Comparison of ENCODE assay signal across 15 cellular contexts in genomic region chr17:15965510-15965909, GRCh38. TPM values are rescaled to one million over a fixed set of nuclear protein-coding genes. Genes with fewer than 3 reads are reported as not detected.
DNase-seq lines count a peak whose midpoint lies in the region; ATAC-seq, FAIRE-seq and TF ChIP-seq lines count a peak whose summit lies in the region.
"Had no signal": no experiment of that assay in that cellular context is flagged by ENCODE, and none has a peak within 500 bp of the region (broad histone marks: within the 10 kb centered on the region; RNA-seq: fewer than 3 reads in every experiment).

No MANE protein-coding gene starts in this region.

- no peak for FAIRE-seq in urothelium cell line (lab: Jason Lieb, UNC)
- FAIRE-seq: D721Med had no signal

- no peaks in the 10 kb centered on the region for H3K27me3 ChIP-seq in BLaER1 treated with 17β-estradiol and CSF1 and Interleukin-3, amounts not matched to agents 10 nM and 100 nM
- H3K27me3 ChIP-seq in HUES64 (ENCODE audit: insufficient read depth, low read length) = no peaks in the 10 kb centered on the region
- H3K27me3 ChIP-seq in mammary epithelial cell (ENCODE audit: insufficient read depth, low read length) = no peaks in the 10 kb centered on the region

- H3K4me2 ChIP-seq in BLaER1 treated with 17β-estradiol and CSF1 and Interleukin-3, amounts not matched to agents 10 nM and 100 nM = peak overlapping the region; percentile 84 to 96 (median 93)
- peak overlapping the region; percentile 70 for H3K4me2 ChIP-seq in mammary epithelial cell (ENCODE audit: insufficient read depth, low read depth, low read length)

- H3K4me1 Mint-ChIP-seq in naive thymus-derived CD8-positive, alpha-beta T cell = peaks cover 15 to 46% (median 26%) of the 10 kb centered on the region in 4 donors

- DNase-seq in mammary epithelial cell (no peak), urothelium cell line (ENCODE audit: low spot score) (no peak), NCI-H1694 (lab: John Stamatoyannopoulos, UW) (no peak)
- no peak for DNase-seq in naive thymus-derived CD8-positive, alpha-beta T cell
- DNase-seq: effector CD8-positive, alpha-beta T cell; glutamatergic neuron; midbrain; NCI-H1930; stimulated activated CD8-positive, alpha-beta memory T cell treated with anti-CD3 and anti-CD28 coated beads, Interleukin-4, amount 100 ng/mL, for 48 hours had no signal

- peak; percentile 53 to 56 for ATAC-seq in naive thymus-derived CD8-positive, alpha-beta T cell
- ATAC-seq in GM21529 (IDR thresholded peaks at IDR 0.05; ENCODE audit: unreplicated experiment) (no peak), HG03045 (IDR thresholded peaks at IDR 0.05; ENCODE audit: unreplicated experiment) (no peak)
- ATAC-seq: activated CD4-positive, CD25-positive, alpha-beta regulatory T cell treated with anti-CD3 and anti-CD28 coated beads, Interleukin-2, amount 50 U/mL, for 24 hours had no signal

- TF ChIP-seq CTCF in mammary epithelial cell (conservative IDR thresholded peaks at IDR 0.05 in 1 of 2, IDR thresholded peaks at IDR 0.05 in 1 of 2; ENCODE audit: extremely low read depth in 1 of 2, insufficient read depth in 1 of 2, low read depth in 1 of 2, low read length in 2 of 2) = no peak

- no peaks in the 10 kb centered on the region for H3K36me3 Mint-ChIP-seq in naive thymus-derived CD8-positive, alpha-beta T cell

- intact Hi-C loops in mammary epithelial cell (cut with micrococcal nuclease) = no loop called here

- H3K9ac ChIP-seq in BLaER1 treated with 17β-estradiol and CSF1 and Interleukin-3, amounts not matched to agents 10 nM and 100 nM = peak overlapping the region; percentile 63 to 78 (median 74); a peak in 20 of 22 replicates
- H3K9ac ChIP-seq in HUES64 (ENCODE audit: low read depth, low read length) = peak overlapping the region; percentile 9; the same call in 1 of the 2 replicates
- no peak overlapping the region for H3K9ac ChIP-seq in mammary epithelial cell (ENCODE audit: insufficient read depth, low read length)

- H3K79me2 ChIP-seq in mammary epithelial cell (ENCODE audit: insufficient read depth, low read length) = peaks cover 90% of the 10 kb centered on the region

- BruUV-seq in mammary epithelial cell (replicated peaks; lab: Mats Ljungman, UMichigan) = no TSS peak

- no peaks in the 10 kb centered on the region for H3K9me3 Mint-ChIP-seq in naive thymus-derived CD8-positive, alpha-beta T cell

- H3K27ac Mint-ChIP-seq in naive thymus-derived CD8-positive, alpha-beta T cell = peak overlapping the region; percentile 74 to 98 (median 92)

- H3K27ac ChIP-seq in BLaER1 treated with 17β-estradiol and CSF1 and Interleukin-3, amounts not matched to agents 10 nM and 100 nM = peak overlapping the region; percentile 66 to 91 (median 81); a peak in 20 of 22 replicates
- H3K27ac ChIP-seq in HUES64 (ENCODE audit: low read depth, low read length) (peak overlapping the region; percentile 99), mammary epithelial cell (ENCODE audit: insufficient read depth, low read depth, low read length) (peak overlapping the region; percentile 0)

- WGBS in HUES64 = 50% methylated on average over 6 of the region's 6 CpGs
- WGBS in mammary epithelial cell (ENCODE audit: low coverage, missing lambda C conversion rate) = 16% methylated on average over 6 of the region's 6 CpGs

- CTCF ChIA-PET in mammary epithelial cell (lab: Charles Lee; ENCODE audit: low non-redundant PET) = interaction anchor here (0.7 kb wide), 1 partner anchor 12 kb away, joined by 7 read pairs; no protein-coding TSS in a partner anchor

- in situ Hi-C loops in mammary epithelial cell (cut with MboI; ENCODE audit: low sequenced_read_pairs in 2 of 2) = no loop called here

- H3K4me1 ChIP-seq in BLaER1 treated with 17β-estradiol and CSF1 and Interleukin-3, amounts not matched to agents 10 nM and 100 nM = peaks cover 51 to 79% (median 59%) of the 10 kb centered on the region in 10 experiments
- H3K4me1 ChIP-seq in HUES64 (ENCODE audit: insufficient read depth, low read length) (peaks cover 39% of the 10 kb centered on the region), mammary epithelial cell (ENCODE audit: insufficient read depth, low read length) (peaks cover 53% of the 10 kb centered on the region)

- dilution Hi-C loops in mammary epithelial cell (cut with HindIII; ENCODE audit: low sequenced_read_pairs) = no loop called here

- POLR2A ChIA-PET in naive thymus-derived CD8-positive, alpha-beta T cell (lab: Charles Lee) = interaction anchor here (1.0 to 1.5 kb wide), 4 partner anchors 12 to 34 kb away, joined by 3 to 10 read pairs (median 3); partner anchors contain the start of genes ADORA2B, TTC19 and ZSWIM7

- H2AFZ ChIP-seq in mammary epithelial cell (ENCODE audit: low read depth, low read length) = no peak overlapping the region

- peaks cover 0 to 12% (median 0%) of the 10 kb centered on the region in 11 experiments; a peak in 4 of 22 replicates for H3K36me3 ChIP-seq in BLaER1 treated with 17β-estradiol and CSF1 and Interleukin-3, amounts not matched to agents 10 nM and 100 nM
- H3K36me3 ChIP-seq in HUES64 (ENCODE audit: insufficient read depth, low read length) = no peaks in the 10 kb centered on the region
- peaks cover 9% of the 10 kb centered on the region for H3K36me3 ChIP-seq in mammary epithelial cell (ENCODE audit: insufficient read depth, low read length)

- H4K20me1 ChIP-seq in BLaER1 treated with 17β-estradiol and CSF1 and Interleukin-3, amounts not matched to agents 10 nM and 100 nM = 0 out of 22 replicates have a peak, but pooled peaks cover 0 to 6% (median 0%) of the 10 kb centered on the region in 11 experiments
- H4K20me1 ChIP-seq in mammary epithelial cell (ENCODE audit: insufficient read depth, low read length) = no peaks in the 10 kb centered on the region

- H3K4me3 Mint-ChIP-seq in naive thymus-derived CD8-positive, alpha-beta T cell = peak overlapping the region in 7 of 10 donors; percentile 4 to 92 (median 72)

- peak overlapping the region in 6 of 10 experiments; percentile 2 to 49 (median 22); a peak in 4 of 20 replicates for H3K4me3 ChIP-seq in BLaER1 treated with 17β-estradiol and CSF1 and Interleukin-3, amounts not matched to agents 10 nM and 100 nM
- H3K4me3 ChIP-seq in HUES64 (ENCODE audit: low read length) (no peak overlapping the region), mammary epithelial cell (replicated peaks in 1 of 3; ENCODE audit: insufficient read depth in 1 of 3, low read depth in 2 of 3, low read length in 3 of 3) (no peak overlapping the region)

- no peaks in the 10 kb centered on the region for H3K9me3 ChIP-seq in BLaER1 treated with 17β-estradiol and CSF1 and Interleukin-3, amounts not matched to agents 10 nM and 100 nM (replicated peaks in 1 of 11)
- H3K9me3 ChIP-seq in HUES64 (ENCODE audit: insufficient read depth, low read depth, low read length) = no peaks in the 10 kb centered on the region
- H3K9me3 ChIP-seq in mammary epithelial cell (replicated peaks; ENCODE audit: insufficient read depth, low read length) = no peaks in the 10 kb centered on the region

- H3K27me3 Mint-ChIP-seq in naive thymus-derived CD8-positive, alpha-beta T cell = peaks cover 0 to 6% (median 0%) of the 10 kb centered on the region in 5 donors

RNA-seq across cellular contexts. Expression of gene ADORA2B, which starts 20.6 kb away (rescaled TPM):
- polyA plus RNA-seq in HUES64 (2013, experiment 1 of 2) = 2.0 TPM
- 3.1 TPM for polyA plus RNA-seq in HUES64 (2013, experiment 2 of 2)
- total RNA-seq in mammary epithelial cell = 10 to 100 TPM; 44.9 to 73.7 TPM
- 70.6 TPM for polyA plus RNA-seq in mammary epithelial cell
- 27.4 TPM for polyA minus RNA-seq in mammary epithelial cell
- not detected for total RNA-seq in naive thymus-derived CD8-positive, alpha-beta T cell
- polyA plus RNA-seq in naive thymus-derived CD8-positive, alpha-beta T cell = 1 to 10 TPM in 1 of 3 donors, under 1 TPM in 2; 0.23 to 2.2 (median 0.57) TPM

RNA-seq across cellular contexts. Expression of gene ZSWIM7, which starts 34.0 kb away (rescaled TPM):
- polyA plus RNA-seq in HUES64 (2013, experiment 1 of 2) = 41.6 TPM
- polyA plus RNA-seq in HUES64 (2013, experiment 2 of 2) = 47.5 TPM
- 10 to 100 TPM; 12.2 to 21.2 TPM for total RNA-seq in mammary epithelial cell
- 20.0 TPM for polyA plus RNA-seq in mammary epithelial cell
- polyA minus RNA-seq in mammary epithelial cell = 6.3 TPM
- total RNA-seq in naive thymus-derived CD8-positive, alpha-beta T cell = 10 to 100 TPM; 37.3 to 37.6 TPM
- 10 to 100 TPM; 60.9 to 87.3 (median 69.3) TPM for polyA plus RNA-seq in naive thymus-derived CD8-positive, alpha-beta T cell

RNA-seq across cellular contexts. Expression of gene TTC19, which starts 34.1 kb away (rescaled TPM):
- polyA plus RNA-seq in HUES64 (2013, experiment 1 of 2) = 41.9 TPM
- polyA plus RNA-seq in HUES64 (2013, experiment 2 of 2) = 46.1 TPM
- total RNA-seq in mammary epithelial cell = 10 to 100 TPM; 48.0 to 76.8 TPM
- polyA plus RNA-seq in mammary epithelial cell = 6.5 TPM
- polyA minus RNA-seq in mammary epithelial cell = 19.2 TPM
- total RNA-seq in naive thymus-derived CD8-positive, alpha-beta T cell = 10 to 100 TPM; 37.0 to 37.6 TPM
- 10 to 100 TPM; 31.6 to 39.6 (median 35.1) TPM for polyA plus RNA-seq in naive thymus-derived CD8-positive, alpha-beta T cell

Comparison
In these comparisons a context has a peak if more than half of its experiments do, and no peak if none do; other contexts are left out.
1. H3K27ac ChIP-seq: peak in every context shown above with its lines; median percentile 99 in HUES64; 81 in BLaER1 treated with 17β-estradiol and CSF1 and Interleukin-3, amounts not matched to agents 10 nM and 100 nM; 0 in mammary epithelial cell.
2. H3K4me3 ChIP-seq: peak in BLaER1 treated with 17β-estradiol and CSF1 and Interleukin-3, amounts not matched to agents 10 nM and 100 nM (6 of 10); none in HUES64 (single experiment) and mammary epithelial cell (0 of 3).
3. ATAC-seq: peak in naive thymus-derived CD8-positive, alpha-beta T cell (2 of 2); none in GM21529 (single experiment) and HG03045 (single experiment).
4. RNA of gene ADORA2B, which starts 20.6 kb away (total RNA-seq): 44.9 to 73.7 TPM in mammary epithelial cell; not detected in naive thymus-derived CD8-positive, alpha-beta T cell; every median in the first group is over 10 times any median in the second.